1 cellular context compared by ENCODE assay signal in the genomic region with DNA sequence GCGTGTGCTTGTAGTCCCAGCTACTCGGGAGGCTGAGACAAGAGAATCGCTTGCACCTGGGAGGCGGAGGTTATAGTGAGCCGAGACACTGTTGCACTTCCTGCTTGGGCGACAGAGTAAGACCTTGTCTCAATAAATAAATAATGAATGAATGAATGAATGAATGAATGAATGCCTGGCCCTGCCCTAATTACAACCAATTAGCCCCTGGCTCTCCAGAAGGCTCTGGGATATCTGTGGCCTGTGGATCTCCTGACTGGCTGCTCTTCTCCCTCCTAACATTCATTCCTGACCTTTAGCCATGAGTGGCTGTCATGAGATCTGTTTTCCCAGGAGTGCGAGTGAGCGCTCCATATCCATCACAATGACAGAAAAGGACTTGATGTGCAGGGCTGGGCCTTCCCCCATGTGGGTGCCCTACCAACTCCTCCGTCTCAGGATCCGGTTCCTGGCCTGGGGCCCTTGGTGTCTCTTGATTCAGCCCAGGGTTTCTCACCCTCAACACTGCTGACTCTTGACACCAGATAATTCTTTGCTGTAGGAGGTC.
TF ChIP-seq lines count a peak whose summit lies in the region.

No MANE protein-coding gene starts in this region.

TF ChIP-seq in GM23338, 12 proteins besides CTCF, POLR2A, EP300 and RAD21 (continued from another document):
- TF ChIP-seq, protein P1, sequence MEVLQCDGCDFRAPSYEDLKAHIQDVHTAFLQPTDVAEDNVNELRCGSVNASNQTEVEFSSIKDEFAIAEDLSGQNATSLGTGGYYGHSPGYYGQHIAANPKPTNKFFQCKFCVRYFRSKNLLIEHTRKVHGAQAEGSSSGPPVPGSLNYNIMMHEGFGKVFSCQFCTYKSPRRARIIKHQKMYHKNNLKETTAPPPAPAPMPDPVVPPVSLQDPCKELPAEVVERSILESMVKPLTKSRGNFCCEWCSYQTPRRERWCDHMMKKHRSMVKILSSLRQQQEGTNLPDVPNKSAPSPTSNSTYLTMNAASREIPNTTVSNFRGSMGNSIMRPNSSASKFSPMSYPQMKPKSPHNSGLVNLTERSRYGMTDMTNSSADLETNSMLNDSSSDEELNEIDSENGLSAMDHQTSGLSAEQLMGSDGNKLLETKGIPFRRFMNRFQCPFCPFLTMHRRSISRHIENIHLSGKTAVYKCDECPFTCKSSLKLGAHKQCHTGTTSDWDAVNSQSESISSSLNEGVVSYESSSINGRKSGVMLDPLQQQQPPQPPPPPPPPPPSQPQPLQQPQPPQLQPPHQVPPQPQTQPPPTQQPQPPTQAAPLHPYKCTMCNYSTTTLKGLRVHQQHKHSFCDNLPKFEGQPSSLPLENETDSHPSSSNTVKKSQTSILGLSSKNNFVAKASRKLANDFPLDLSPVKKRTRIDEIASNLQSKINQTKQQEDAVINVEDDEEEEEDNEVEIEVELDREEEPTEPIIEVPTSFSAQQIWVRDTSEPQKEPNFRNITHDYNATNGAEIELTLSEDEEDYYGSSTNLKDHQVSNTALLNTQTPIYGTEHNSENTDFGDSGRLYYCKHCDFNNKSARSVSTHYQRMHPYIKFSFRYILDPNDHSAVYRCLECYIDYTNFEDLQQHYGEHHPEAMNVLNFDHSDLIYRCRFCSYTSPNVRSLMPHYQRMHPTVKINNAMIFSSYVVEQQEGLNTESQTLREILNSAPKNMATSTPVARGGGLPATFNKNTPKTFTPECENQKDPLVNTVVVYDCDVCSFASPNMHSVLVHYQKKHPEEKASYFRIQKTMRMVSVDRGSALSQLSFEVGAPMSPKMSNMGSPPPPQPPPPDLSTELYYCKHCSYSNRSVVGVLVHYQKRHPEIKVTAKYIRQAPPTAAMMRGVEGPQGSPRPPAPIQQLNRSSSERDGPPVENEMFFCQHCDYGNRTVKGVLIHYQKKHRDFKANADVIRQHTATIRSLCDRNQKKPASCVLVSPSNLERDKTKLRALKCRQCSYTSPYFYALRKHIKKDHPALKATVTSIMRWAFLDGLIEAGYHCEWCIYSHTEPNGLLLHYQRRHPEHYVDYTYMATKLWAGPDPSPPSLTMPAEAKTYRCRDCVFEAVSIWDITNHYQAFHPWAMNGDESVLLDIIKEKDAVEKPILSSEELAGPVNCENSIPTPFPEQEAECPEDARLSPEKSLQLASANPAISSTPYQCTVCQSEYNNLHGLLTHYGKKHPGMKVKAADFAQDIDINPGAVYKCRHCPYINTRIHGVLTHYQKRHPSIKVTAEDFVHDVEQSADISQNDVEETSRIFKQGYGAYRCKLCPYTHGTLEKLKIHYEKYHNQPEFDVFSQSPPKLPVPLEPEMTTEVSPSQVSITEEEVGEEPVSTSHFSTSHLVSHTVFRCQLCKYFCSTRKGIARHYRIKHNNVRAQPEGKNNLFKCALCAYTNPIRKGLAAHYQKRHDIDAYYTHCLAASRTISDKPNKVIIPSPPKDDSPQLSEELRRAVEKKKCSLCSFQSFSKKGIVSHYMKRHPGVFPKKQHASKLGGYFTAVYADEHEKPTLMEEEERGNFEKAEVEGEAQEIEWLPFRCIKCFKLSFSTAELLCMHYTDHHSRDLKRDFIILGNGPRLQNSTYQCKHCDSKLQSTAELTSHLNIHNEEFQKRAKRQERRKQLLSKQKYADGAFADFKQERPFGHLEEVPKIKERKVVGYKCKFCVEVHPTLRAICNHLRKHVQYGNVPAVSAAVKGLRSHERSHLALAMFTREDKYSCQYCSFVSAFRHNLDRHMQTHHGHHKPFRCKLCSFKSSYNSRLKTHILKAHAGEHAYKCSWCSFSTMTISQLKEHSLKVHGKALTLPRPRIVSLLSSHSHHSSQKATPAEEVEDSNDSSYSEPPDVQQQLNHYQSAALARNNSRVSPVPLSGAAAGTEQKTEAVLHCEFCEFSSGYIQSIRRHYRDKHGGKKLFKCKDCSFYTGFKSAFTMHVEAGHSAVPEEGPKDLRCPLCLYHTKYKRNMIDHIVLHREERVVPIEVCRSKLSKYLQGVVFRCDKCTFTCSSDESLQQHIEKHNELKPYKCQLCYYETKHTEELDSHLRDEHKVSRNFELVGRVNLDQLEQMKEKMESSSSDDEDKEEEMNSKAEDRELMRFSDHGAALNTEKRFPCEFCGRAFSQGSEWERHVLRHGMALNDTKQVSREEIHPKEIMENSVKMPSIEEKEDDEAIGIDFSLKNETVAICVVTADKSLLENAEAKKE (CRISPR knock-in tag; IDR thresholded peaks at IDR 0.05): no peak
- TF ChIP-seq ZNF114 (CRISPR knock-in tag; IDR thresholded peaks at IDR 0.05) (no peak), JUNB (IDR thresholded peaks at IDR 0.05; ENCODE audit: unreplicated experiment) (no peak), ETS1 (IDR thresholded peaks at IDR 0.05) (no peak)
